In genomic region chr22:45263790-45264269, GRCh38 we compare ENCODE assay signal across 1 cellular context.
A peak's percentile ranks its signal among the peaks of the same experiment; 100 is the strongest.
TF ChIP-seq lines count a peak whose summit lies in the region.

No MANE protein-coding gene starts in this region.

TF ChIP-seq in H1, 55 proteins besides CTCF, POLR2A, EP300 and RAD21:
- TF ChIP-seq, protein P1, sequence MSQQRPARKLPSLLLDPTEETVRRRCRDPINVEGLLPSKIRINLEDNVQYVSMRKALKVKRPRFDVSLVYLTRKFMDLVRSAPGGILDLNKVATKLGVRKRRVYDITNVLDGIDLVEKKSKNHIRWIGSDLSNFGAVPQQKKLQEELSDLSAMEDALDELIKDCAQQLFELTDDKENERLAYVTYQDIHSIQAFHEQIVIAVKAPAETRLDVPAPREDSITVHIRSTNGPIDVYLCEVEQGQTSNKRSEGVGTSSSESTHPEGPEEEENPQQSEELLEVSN (IDR thresholded peaks at IDR 0.05), result peak; percentile 85
- TF ChIP-seq CREB1 (IDR thresholded peaks at IDR 0.05) (peak; percentile 60; the same call in 1 of the 2 replicates), SIN3A (conservative IDR thresholded peaks at IDR 0.05 in 1 of 2, IDR thresholded peaks at IDR 0.05 in 1 of 2; ENCODE audit: low read depth in 1 of 2, low read length in 2 of 2) (peak; percentile 81 to 93; a peak in 3 of 4 replicates), YY1 (IDR thresholded peaks at IDR 0.05; ENCODE audit: low read depth, low read length) (no peak), TEAD4 (IDR thresholded peaks at IDR 0.05; ENCODE audit: low read depth, low read length) (no peak), HDAC6 (IDR thresholded peaks at IDR 0.05; ENCODE audit: low read depth, low read length) (no peak), NRF1 (IDR thresholded peaks at IDR 0.05; ENCODE audit: low read depth, low read length) (no peak), CEBPB (IDR thresholded peaks at IDR 0.05; ENCODE audit: low read depth, low read length) (0 out of 2 replicates have a peak, but pooled peaks have one; percentile 8), TAF1 (IDR thresholded peaks at IDR 0.05; ENCODE audit: low read depth, low read length) (no peak)
- TF ChIP-seq, protein P2, sequence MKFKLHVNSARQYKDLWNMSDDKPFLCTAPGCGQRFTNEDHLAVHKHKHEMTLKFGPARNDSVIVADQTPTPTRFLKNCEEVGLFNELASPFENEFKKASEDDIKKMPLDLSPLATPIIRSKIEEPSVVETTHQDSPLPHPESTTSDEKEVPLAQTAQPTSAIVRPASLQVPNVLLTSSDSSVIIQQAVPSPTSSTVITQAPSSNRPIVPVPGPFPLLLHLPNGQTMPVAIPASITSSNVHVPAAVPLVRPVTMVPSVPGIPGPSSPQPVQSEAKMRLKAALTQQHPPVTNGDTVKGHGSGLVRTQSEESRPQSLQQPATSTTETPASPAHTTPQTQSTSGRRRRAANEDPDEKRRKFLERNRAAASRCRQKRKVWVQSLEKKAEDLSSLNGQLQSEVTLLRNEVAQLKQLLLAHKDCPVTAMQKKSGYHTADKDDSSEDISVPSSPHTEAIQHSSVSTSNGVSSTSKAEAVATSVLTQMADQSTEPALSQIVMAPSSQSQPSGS (IDR thresholded peaks at IDR 0.05; ENCODE audit: low read length), result no peak
- TF ChIP-seq, protein P3, sequence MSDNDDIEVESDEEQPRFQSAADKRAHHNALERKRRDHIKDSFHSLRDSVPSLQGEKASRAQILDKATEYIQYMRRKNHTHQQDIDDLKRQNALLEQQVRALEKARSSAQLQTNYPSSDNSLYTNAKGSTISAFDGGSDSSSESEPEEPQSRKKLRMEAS (IDR thresholded peaks at IDR 0.05), result peak; percentile 99
- TF ChIP-seq, protein P4, sequence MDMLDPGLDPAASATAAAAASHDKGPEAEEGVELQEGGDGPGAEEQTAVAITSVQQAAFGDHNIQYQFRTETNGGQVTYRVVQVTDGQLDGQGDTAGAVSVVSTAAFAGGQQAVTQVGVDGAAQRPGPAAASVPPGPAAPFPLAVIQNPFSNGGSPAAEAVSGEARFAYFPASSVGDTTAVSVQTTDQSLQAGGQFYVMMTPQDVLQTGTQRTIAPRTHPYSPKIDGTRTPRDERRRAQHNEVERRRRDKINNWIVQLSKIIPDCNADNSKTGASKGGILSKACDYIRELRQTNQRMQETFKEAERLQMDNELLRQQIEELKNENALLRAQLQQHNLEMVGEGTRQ (IDR thresholded peaks at IDR 0.05; ENCODE audit: low read length), result peak; percentile 70
